1 cellular context compared by ENCODE assay signal in the genomic region with DNA sequence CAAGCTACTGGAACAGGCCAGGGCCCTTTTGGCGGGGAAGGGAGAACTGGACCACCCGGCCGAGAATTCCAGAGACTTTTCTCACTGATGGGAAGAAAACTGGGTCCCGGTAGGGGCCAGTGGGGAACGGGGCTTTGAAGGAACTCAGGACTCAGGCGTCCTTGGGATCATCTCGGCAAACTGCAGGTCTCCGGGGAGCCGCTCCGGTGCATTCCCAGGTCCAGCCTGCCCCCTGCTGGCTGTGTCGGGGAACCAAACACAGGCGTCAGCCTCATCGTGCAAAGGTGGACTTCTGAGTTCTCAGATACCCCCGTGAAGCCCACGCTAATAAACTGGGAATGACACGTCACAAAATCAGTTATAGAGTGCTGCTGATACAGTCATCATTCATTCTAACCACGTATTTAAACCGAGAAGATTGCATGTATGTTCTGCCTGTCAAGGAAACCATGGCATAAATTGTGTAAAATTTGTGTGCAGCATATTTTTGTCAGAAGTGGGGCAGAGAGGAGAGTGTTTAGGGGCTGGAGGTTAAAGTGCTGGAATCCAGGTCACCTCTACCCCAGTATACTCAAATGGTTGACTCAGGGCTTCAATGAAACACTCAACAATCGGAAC.
TF ChIP-seq lines count a peak whose summit lies in the region.

No MANE protein-coding gene starts in this region.

TF ChIP-seq in HEK293, 187 proteins besides CTCF, POLR2A, EP300 and RAD21 (continued from another document):
- TF ChIP-seq IKZF3 (tag by site-specific recombination; IDR thresholded peaks at IDR 0.05), result 0 out of 2 replicates have a peak, but pooled peaks have one; percentile 23
- TF ChIP-seq EGR2 (tag by site-specific recombination; IDR thresholded peaks at IDR 0.05; ENCODE audit: low read depth), result no peak
- TF ChIP-seq ZFHX2 (tag by site-specific recombination; conservative IDR thresholded peaks at IDR 0.05), result no peak
- TF ChIP-seq OSR2 (tag by site-specific recombination; IDR thresholded peaks at IDR 0.05), result no peak
- no peak for TF ChIP-seq HOXA7 (CRISPR knock-in tag; IDR thresholded peaks at IDR 0.05; ENCODE audit: borderline replicate concordance)
- no peak for TF ChIP-seq SCRT2 (tag by site-specific recombination; IDR thresholded peaks at IDR 0.05)
- TF ChIP-seq ZNF830 (tag by site-specific recombination; IDR thresholded peaks at IDR 0.05; ENCODE audit: low read depth), result no peak
- no peak for TF ChIP-seq ZNF311 (tag by site-specific recombination; IDR thresholded peaks at IDR 0.05; ENCODE audit: borderline replicate concordance)
- TF ChIP-seq, protein P1, sequence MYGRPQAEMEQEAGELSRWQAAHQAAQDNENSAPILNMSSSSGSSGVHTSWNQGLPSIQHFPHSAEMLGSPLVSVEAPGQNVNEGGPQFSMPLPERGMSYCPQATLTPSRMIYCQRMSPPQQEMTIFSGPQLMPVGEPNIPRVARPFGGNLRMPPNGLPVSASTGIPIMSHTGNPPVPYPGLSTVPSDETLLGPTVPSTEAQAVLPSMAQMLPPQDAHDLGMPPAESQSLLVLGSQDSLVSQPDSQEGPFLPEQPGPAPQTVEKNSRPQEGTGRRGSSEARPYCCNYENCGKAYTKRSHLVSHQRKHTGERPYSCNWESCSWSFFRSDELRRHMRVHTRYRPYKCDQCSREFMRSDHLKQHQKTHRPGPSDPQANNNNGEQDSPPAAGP (tag by site-specific recombination; IDR thresholded peaks at IDR 0.05), result no peak
- peak; percentile 93 for TF ChIP-seq ZNF654 (tag by site-specific recombination; IDR thresholded peaks at IDR 0.05; ENCODE audit: low read depth)
TF ChIP-seq in HEK293: peak in this region for 3.
